ENCODE assay signal across 8 cellular contexts in genomic region chr19:35746087-35746462, GRCh38. TPM values are rescaled to one million over a fixed set of nuclear protein-coding genes. Genes with fewer than 3 reads are reported as not detected.
DNase-seq lines count a peak whose midpoint lies in the region; FAIRE-seq and TF ChIP-seq lines count a peak whose summit lies in the region.

No MANE protein-coding gene starts in this region.

- H3K36me3 ChIP-seq in WERI-Rb-1 = peaks cover 6% of the 10 kb centered on the region; the same call in 1 of the 2 replicates

- H3K4me3 ChIP-seq in GM12865 (ENCODE audit: low read depth, low read length) = peak overlapping the region; percentile 90
- peak overlapping the region; percentile 83 for H3K4me3 ChIP-seq in WERI-Rb-1 (ENCODE audit: low read depth, low read length)
- H3K4me3 ChIP-seq in foreskin fibroblast (ENCODE audit: low read depth in 1 of 2, low read length in 2 of 2) = peak overlapping the region; percentile 78 to 96
- H3K4me3 ChIP-seq in skeletal muscle cell (ENCODE audit: low read depth, low read length) = peak overlapping the region; percentile 89

- TF ChIP-seq CTCF in GM12865 (IDR thresholded peaks at IDR 0.05; ENCODE audit: insufficient read depth, low read depth, low read length, missing control alignments) (no peak), WERI-Rb-1 (IDR thresholded peaks at IDR 0.05; ENCODE audit: low read depth, low read length) (no peak), foreskin fibroblast (IDR thresholded peaks at IDR 0.05; ENCODE audit: low read depth, low read length) (no peak)

- no peaks in the 10 kb centered on the region for H3K27me3 ChIP-seq in WERI-Rb-1 (ENCODE audit: insufficient read depth, low read depth, severe bottlenecking)

- DNase-seq in GM12865 (ENCODE audit: low read depth) (no peak), WERI-Rb-1 (no peak), foreskin fibroblast (no peak), skeletal muscle cell (ENCODE audit: low read depth) (no peak), frontal cortex (ENCODE audit: low spot score in 2 of 2) (no peak), SKM-1 (lab: John Stamatoyannopoulos, UW; ENCODE audit: unreplicated experiment) (no peak), NCI-H187 treated with DMSO at 0.1 percent for 48 hours (lab: John Stamatoyannopoulos, UW) (no peak), GM19240 (ENCODE audit: insufficient read length, low spot score) (no peak)

- H3K9me3 ChIP-seq in WERI-Rb-1 (ENCODE audit: severe bottlenecking) = no peaks in the 10 kb centered on the region

- FAIRE-seq in frontal cortex (lab: Jason Lieb, UNC) = no peak

- peak overlapping the region; percentile 95 for H3K27ac ChIP-seq in WERI-Rb-1

RNA-seq across cellular contexts. Expression of gene PSENEN, which starts 0.6 kb away (rescaled TPM):
- total RNA-seq in frontal cortex = 5.7 TPM

RNA-seq across cellular contexts. Expression of gene U2AF1L4, which starts 0.9 kb away (rescaled TPM):
- 9.4 TPM for total RNA-seq in frontal cortex

RNA-seq across cellular contexts. Expression of gene LIN37, which starts 2.3 kb away (rescaled TPM):
- 9.0 TPM for total RNA-seq in frontal cortex

RNA-seq across cellular contexts. Expression of gene IGFLR1, which starts 3.8 kb away (rescaled TPM):
- total RNA-seq in frontal cortex = 2.9 TPM

RNA-seq across cellular contexts. Expression of gene HSPB6, which starts 10.8 kb away (rescaled TPM):
- total RNA-seq in frontal cortex = under 0.01 TPM
